ENCODE assay signal across 9 cellular contexts in the genomic region with DNA sequence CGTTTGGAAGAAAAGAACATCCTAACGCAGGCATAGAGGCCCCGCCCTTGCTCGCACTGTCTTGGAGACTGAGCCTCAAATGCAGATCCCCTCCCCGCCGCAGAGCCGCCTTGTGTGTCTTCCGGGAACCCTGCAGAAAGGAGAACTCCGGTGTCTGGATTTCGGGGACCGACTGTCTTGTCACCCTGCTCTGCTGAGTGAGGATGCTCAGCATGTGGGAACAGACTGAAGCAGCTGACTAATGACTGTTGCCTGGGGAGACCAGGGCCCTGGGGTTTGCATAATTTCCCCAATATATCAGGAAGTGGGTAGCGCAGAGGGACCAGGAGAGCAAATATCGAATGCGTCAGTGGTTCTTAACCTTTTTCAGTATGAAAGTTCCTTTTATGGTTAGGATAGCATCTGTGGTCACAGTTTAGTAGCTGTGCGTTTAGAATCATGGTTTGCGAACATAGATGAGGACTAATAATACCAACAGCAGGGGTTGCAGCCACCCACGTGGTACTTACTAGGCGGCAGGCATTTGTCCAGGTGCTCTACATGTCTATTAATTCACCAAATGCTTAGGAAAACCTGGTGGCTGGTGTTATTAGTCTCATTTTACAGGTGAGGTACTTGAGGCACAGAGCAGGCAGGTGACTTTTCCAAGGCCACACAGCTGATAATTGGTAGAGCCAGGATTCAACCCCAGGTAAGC. TPM values are rescaled to one million over a fixed set of nuclear protein-coding genes. Genes with fewer than 3 reads are reported as not detected.
DNase-seq lines count a peak whose midpoint lies in the region; ATAC-seq, FAIRE-seq and TF ChIP-seq lines count a peak whose summit lies in the region.
"Had no signal": no experiment of that assay in that cellular context is flagged by ENCODE, and none has a peak within 500 bp of the region (broad histone marks: within the 10 kb centered on the region; RNA-seq: fewer than 3 reads in every experiment).

No MANE protein-coding gene starts in this region.

- peak overlapping the region; percentile 82 for H3K9ac ChIP-seq in OCI-LY3 (ENCODE audit: low read length)

- peak; percentile 62 for DNase-seq in activated CD8-positive, alpha-beta memory T cell treated with anti-CD3 and anti-CD28 coated beads for 24 hours
- no peak for DNase-seq in activated CD8-positive, alpha-beta memory T cell treated with anti-CD3 and anti-CD28 coated beads, Interleukin-2, amount 50 U/mL, for 48 hours
- peak in 1 of 3 donors; percentile 65 for DNase-seq in immature natural killer cell
- DNase-seq in NCI-H1436 (lab: John Stamatoyannopoulos, UW) = no peak
- no peak for DNase-seq in activated T-helper 2 cell treated with anti-CD3 and anti-CD28 coated beads, Interferon-gamma antibody, Interleukin-2, Interleukin-4, amounts not matched to agents 10 μg/mL and 5 μg/mL and 100 μg/mL, durations not matched to agents 14 hours and 24 hours and 36 hours (ENCODE audit: low spot score)
- DNase-seq in D721Med (ENCODE audit: insufficient read length, low spot score) = no peak

- peaks cover 80% of the 10 kb centered on the region for H3K4me1 ChIP-seq in OCI-LY3 (ENCODE audit: low read length)

- H3K4me2 ChIP-seq in OCI-LY3 (ENCODE audit: low read length) = peak overlapping the region; percentile 82

- no peak for FAIRE-seq in D721Med (lab: Jason Lieb, UNC)

- H2AFZ ChIP-seq in OCI-LY3 (ENCODE audit: low read depth, low read length) = no peak overlapping the region

- peak; percentile 80 for ATAC-seq in HG02884 (IDR thresholded peaks at IDR 0.05; ENCODE audit: unreplicated experiment)

- H3K4me3 ChIP-seq in OCI-LY3 (ENCODE audit: low read length) = peak overlapping the region; percentile 58

- peaks cover 0 to 9% (median 2%) of the 10 kb centered on the region in 6 donors for H3K9me3 Mint-ChIP-seq in immature natural killer cell
- peaks cover 10% of the 10 kb centered on the region for H3K9me3 Mint-ChIP-seq in activated T-helper 2 cell treated with anti-CD3 and anti-CD28 coated beads, Interferon-gamma antibody, Interleukin-2, Interleukin-4, amounts not matched to agents 10 μg/mL and 5 μg/mL and 100 μg/mL, durations not matched to agents 14 hours and 24 hours and 36 hours

- peak overlapping the region in 4 of 6 donors; percentile 49 to 89 (median 68) for H3K27ac Mint-ChIP-seq in immature natural killer cell
- H3K27ac Mint-ChIP-seq in activated T-helper 2 cell treated with anti-CD3 and anti-CD28 coated beads, Interferon-gamma antibody, Interleukin-2, Interleukin-4, amounts not matched to agents 10 μg/mL and 5 μg/mL and 100 μg/mL, durations not matched to agents 14 hours and 24 hours and 36 hours = no peak overlapping the region
- H3K27ac Mint-ChIP-seq: T-helper 1 cell treated with Interleukin-12 subunit alpha and Interleukin-12 subunit beta and Interleukin-4 antibody, amounts not matched to agents 30 μg/mL and 1 μg/mL, for 36 hours had no signal

- H3K9me3 ChIP-seq in OCI-LY3 (ENCODE audit: insufficient read depth, low read length) = peaks cover 5% of the 10 kb centered on the region

- peaks cover 7 to 10% (median 7%) of the 10 kb centered on the region in 3 donors for H3K27me3 Mint-ChIP-seq in immature natural killer cell (ENCODE audit: low read depth in 3 of 3)
- no peaks in the 10 kb centered on the region for H3K27me3 Mint-ChIP-seq in activated T-helper 2 cell treated with anti-CD3 and anti-CD28 coated beads, Interferon-gamma antibody, Interleukin-2, Interleukin-4, amounts not matched to agents 10 μg/mL and 5 μg/mL and 100 μg/mL, durations not matched to agents 14 hours and 24 hours and 36 hours (ENCODE audit: low read depth)

- H3K36me3 ChIP-seq in OCI-LY3 (replicated peaks; ENCODE audit: low read depth, low read length) = peaks cover 40% of the 10 kb centered on the region

- H3K27me3 ChIP-seq in OCI-LY3 (ENCODE audit: low read depth, low read length) = no peaks in the 10 kb centered on the region

- peak overlapping the region in 1 of 5 donors; percentile 56 for H3K4me3 Mint-ChIP-seq in immature natural killer cell
- no peak overlapping the region for H3K4me3 Mint-ChIP-seq in activated T-helper 2 cell treated with anti-CD3 and anti-CD28 coated beads, Interferon-gamma antibody, Interleukin-2, Interleukin-4, amounts not matched to agents 10 μg/mL and 5 μg/mL and 100 μg/mL, durations not matched to agents 14 hours and 24 hours and 36 hours (ENCODE audit: low read depth)
- H3K4me3 Mint-ChIP-seq: T-helper 1 cell treated with Interleukin-12 subunit alpha and Interleukin-12 subunit beta and Interleukin-4 antibody, amounts not matched to agents 30 μg/mL and 1 μg/mL, for 36 hours had no signal

- peak overlapping the region; percentile 97 for H3K27ac ChIP-seq in OCI-LY3 (ENCODE audit: low read length)

- peaks cover 40% of the 10 kb centered on the region for H4K20me1 ChIP-seq in OCI-LY3 (ENCODE audit: insufficient read depth, low read length)

- peaks cover 78% of the 10 kb centered on the region for H3K79me2 ChIP-seq in OCI-LY3 (ENCODE audit: low read length)

- TF ChIP-seq CTCF in OCI-LY3 (IDR thresholded peaks at IDR 0.05; ENCODE audit: low read depth, low read length) (no peak), D721Med (IDR thresholded peaks at IDR 0.05; ENCODE audit: insufficient read depth, missing control alignments) (no peak)

- intact Hi-C loops in activated T-helper 2 cell treated with anti-CD3 and anti-CD28 coated beads, Interferon-gamma antibody, Interleukin-2, Interleukin-4, amounts not matched to agents 10 μg/mL and 5 μg/mL and 100 μg/mL, durations not matched to agents 14 hours and 24 hours and 36 hours (cut with micrococcal nuclease) = loop anchor here (5.0 kb wide), 1 partner anchor 626 kb away; no protein-coding TSS in a partner anchor

- peaks cover 46 to 51% of the 10 kb centered on the region in 2 donors for H3K4me1 Mint-ChIP-seq in immature natural killer cell
- peaks cover 7% of the 10 kb centered on the region for H3K4me1 Mint-ChIP-seq in activated T-helper 2 cell treated with anti-CD3 and anti-CD28 coated beads, Interferon-gamma antibody, Interleukin-2, Interleukin-4, amounts not matched to agents 10 μg/mL and 5 μg/mL and 100 μg/mL, durations not matched to agents 14 hours and 24 hours and 36 hours (ENCODE audit: low read depth)

- peaks cover 2 to 3% (median 2%) of the 10 kb centered on the region in 3 donors for H3K36me3 Mint-ChIP-seq in immature natural killer cell
- H3K36me3 Mint-ChIP-seq in activated T-helper 2 cell treated with anti-CD3 and anti-CD28 coated beads, Interferon-gamma antibody, Interleukin-2, Interleukin-4, amounts not matched to agents 10 μg/mL and 5 μg/mL and 100 μg/mL, durations not matched to agents 14 hours and 24 hours and 36 hours (ENCODE audit: low read depth) = peaks cover 13% of the 10 kb centered on the region

RNA-seq across cellular contexts. Expression of a gene that starts 14.3 kb away (rescaled TPM):
- polyA plus RNA-seq in immature natural killer cell = 10 to 100 TPM in 1 of 3 donors, 1 to 10 TPM in 2; 3.6 to 10.8 (median 9.1) TPM
- total RNA-seq in activated T-helper 2 cell treated with anti-CD3 and anti-CD28 coated beads, Interferon-gamma antibody, Interleukin-2, Interleukin-4, amounts not matched to agents 10 μg/mL and 5 μg/mL and 100 μg/mL, durations not matched to agents 14 hours and 24 hours and 36 hours = 6.8 and 7.8 TPM in 2 replicates
